11 cellular contexts compared by ENCODE assay signal in genomic region chr17:77370536-77370935, GRCh38.
A peak's percentile ranks its signal among the peaks of the same experiment; 100 is the strongest.
DNase-seq lines count a peak whose midpoint lies in the region; ATAC-seq and TF ChIP-seq lines count a peak whose summit lies in the region.
"Had no signal": no experiment of that assay in that cellular context is flagged by ENCODE, and none has a peak within 500 bp of the region (broad histone marks: within the 10 kb centered on the region; RNA-seq: fewer than 3 reads in every experiment).

No MANE protein-coding gene starts in this region.

- H3K27ac Mint-ChIP-seq in CD4-positive, CD25-positive, alpha-beta regulatory T cell = peak overlapping the region in 2 of 3 donors; percentile 50 to 76

- TF ChIP-seq CTCF in MM.1S (IDR thresholded peaks at IDR 0.05; ENCODE audit: low read length) (no peak), fibroblast of lung (conservative IDR thresholded peaks at IDR 0.05 in 1 of 2, IDR thresholded peaks at IDR 0.05 in 1 of 2; ENCODE audit: low read depth in 1 of 2, low read length in 2 of 2) (no peak)

- H3K4me2 ChIP-seq in MM.1S (ENCODE audit: low read depth, low read length) (peak overlapping the region; percentile 100), fibroblast of lung (ENCODE audit: extremely low read depth, insufficient read depth, low read length) (no peak overlapping the region)

- H4K20me1 ChIP-seq in MM.1S (ENCODE audit: insufficient read depth, low read length) = no peaks in the 10 kb centered on the region
- H4K20me1 ChIP-seq in fibroblast of lung (ENCODE audit: control insufficient read depth, extremely low read depth, insufficient read depth, low read length) = no peaks in the 10 kb centered on the region

- H2AFZ ChIP-seq in MM.1S (ENCODE audit: low read length) (no peak overlapping the region), fibroblast of lung (ENCODE audit: low read length) (no peak overlapping the region)

- ATAC-seq in CD4-positive, CD25-positive, alpha-beta regulatory T cell (ENCODE audit: low read depth in 2 of 2) = no peak
- ATAC-seq in GM19395 (IDR thresholded peaks at IDR 0.05; ENCODE audit: unreplicated experiment) (no peak), GM19463 (IDR thresholded peaks at IDR 0.05; ENCODE audit: unreplicated experiment) (no peak)

- H3K9me2 ChIP-seq in MM.1S (replicated peaks; ENCODE audit: insufficient read depth, low read length) = no peaks in the 10 kb centered on the region

- H3K4me3 Mint-ChIP-seq in CD4-positive, CD25-positive, alpha-beta regulatory T cell = peak overlapping the region; percentile 48 to 89 (median 88)

- H3K36me3 ChIP-seq in CD4-positive, CD25-positive, alpha-beta regulatory T cell (ENCODE audit: control insufficient read depth, insufficient read depth, low read length) = no peaks in the 10 kb centered on the region
- no peaks in the 10 kb centered on the region for H3K36me3 ChIP-seq in MM.1S (replicated peaks; ENCODE audit: insufficient read depth, low read length)
- no peaks in the 10 kb centered on the region for H3K36me3 ChIP-seq in fibroblast of lung (ENCODE audit: control insufficient read depth, insufficient read depth, low read length)
- H3K36me3 ChIP-seq in rectal smooth muscle tissue (ENCODE audit: control insufficient read depth, insufficient read depth, low read length) = no peaks in the 10 kb centered on the region
- H3K36me3 ChIP-seq: adrenal gland had no signal

- no peaks in the 10 kb centered on the region for H3K9me3 Mint-ChIP-seq in CD4-positive, CD25-positive, alpha-beta regulatory T cell

- H3K27me3 ChIP-seq in CD4-positive, CD25-positive, alpha-beta regulatory T cell (ENCODE audit: control insufficient read depth, insufficient read depth, low read length) = no peaks in the 10 kb centered on the region
- H3K27me3 ChIP-seq in MM.1S (replicated peaks; ENCODE audit: insufficient read depth, low read length) = no peaks in the 10 kb centered on the region
- H3K27me3 ChIP-seq in fibroblast of lung (ENCODE audit: control insufficient read depth, insufficient read depth, low read length) = no peaks in the 10 kb centered on the region
- no peaks in the 10 kb centered on the region for H3K27me3 ChIP-seq in rectal smooth muscle tissue (ENCODE audit: control insufficient read depth, insufficient read depth, low read length)
- H3K27me3 ChIP-seq: adrenal gland had no signal

- no peaks in the 10 kb centered on the region for H3K36me3 Mint-ChIP-seq in CD4-positive, CD25-positive, alpha-beta regulatory T cell

- H3K79me2 ChIP-seq in MM.1S (ENCODE audit: low read length) (peaks cover 88% of the 10 kb centered on the region), fibroblast of lung (ENCODE audit: control insufficient read depth, insufficient read depth, low read length) (peaks cover 87% of the 10 kb centered on the region)

- peaks cover 0 to 51% (median 26%) of the 10 kb centered on the region in 4 donors for H3K4me1 Mint-ChIP-seq in CD4-positive, CD25-positive, alpha-beta regulatory T cell

- H3K4me1 ChIP-seq in CD4-positive, CD25-positive, alpha-beta regulatory T cell (ENCODE audit: control insufficient read depth, insufficient read depth, low read length, poor library complexity, severe bottlenecking) = peaks cover 27% of the 10 kb centered on the region
- H3K4me1 ChIP-seq in MM.1S (ENCODE audit: low read length) (peaks cover 64% of the 10 kb centered on the region), fibroblast of lung (ENCODE audit: control insufficient read depth, extremely low read depth, insufficient read depth, low read length) (peaks cover 41% of the 10 kb centered on the region), rectal smooth muscle tissue (ENCODE audit: control insufficient read depth, insufficient read depth, low read length) (peaks cover 48% of the 10 kb centered on the region)

- H3F3A ChIP-seq in MM.1S (ENCODE audit: insufficient read depth, low read length) = peaks cover 49% of the 10 kb centered on the region

- H3K27me3 Mint-ChIP-seq in CD4-positive, CD25-positive, alpha-beta regulatory T cell = peaks cover 4% of the 10 kb centered on the region

- no peak overlapping the region for H3K4me3 ChIP-seq in CD4-positive, CD25-positive, alpha-beta regulatory T cell (ENCODE audit: low read depth, low read length)
- no peak overlapping the region for H3K4me3 ChIP-seq in MM.1S (ENCODE audit: low read length)
- no peak overlapping the region for H3K4me3 ChIP-seq in fibroblast of lung (replicated peaks in 1 of 4; ENCODE audit: control extremely low read depth in 1 of 4, insufficient read depth in 1 of 4, low read depth in 3 of 4, low read length in 4 of 4)
- H3K4me3 ChIP-seq in rectal smooth muscle tissue (ENCODE audit: low read length) = no peak overlapping the region
- H3K4me3 ChIP-seq: adrenal gland had no signal

- H3K27ac ChIP-seq in CD4-positive, CD25-positive, alpha-beta regulatory T cell (ENCODE audit: insufficient read depth, low read length, poor library complexity, severe bottlenecking) = no peak overlapping the region
- H3K27ac ChIP-seq in MM.1S (ENCODE audit: low read length) (peak overlapping the region; percentile 97), fibroblast of lung (ENCODE audit: insufficient read depth, low read length) (peak overlapping the region; percentile 16), rectal smooth muscle tissue (ENCODE audit: low read depth, low read length) (peak overlapping the region; percentile 89)

- peak overlapping the region; percentile 93; the same call in 1 of the 2 replicates for H3K9ac ChIP-seq in MM.1S (ENCODE audit: low read length)
- H3K9ac ChIP-seq in fibroblast of lung (ENCODE audit: insufficient read depth, low read length) = no peak overlapping the region
- H3K9ac ChIP-seq in rectal smooth muscle tissue (ENCODE audit: low read length) = no peak overlapping the region

- no peak for DNase-seq in CD4-positive, CD25-positive, alpha-beta regulatory T cell
- DNase-seq in MM.1S = no peak
- DNase-seq in fibroblast of lung (ENCODE audit: low read depth in 2 of 2) = no peak
- DNase-seq in NK-92 (lab: John Stamatoyannopoulos, UW; ENCODE audit: unreplicated experiment) = no peak
- DNase-seq in stimulated activated CD4-positive, alpha-beta T cell treated with anti-CD3 and anti-CD28 coated beads, Interleukin-4, amount 100 ng/mL, for 24 hours = no peak
- DNase-seq: activated CD4-positive, alpha-beta T cell treated with anti-CD3 and anti-CD28 coated beads, Interleukin-2, amount 50 U/mL, for 48 hours; hypothalamus had no signal

- no peaks in the 10 kb centered on the region for H3K9me3 ChIP-seq in CD4-positive, CD25-positive, alpha-beta regulatory T cell (ENCODE audit: control insufficient read depth in 2 of 2, low read length in 2 of 2)
- H3K9me3 ChIP-seq in MM.1S (replicated peaks; ENCODE audit: insufficient read depth, low read length) (no peaks in the 10 kb centered on the region), fibroblast of lung (ENCODE audit: control insufficient read depth, insufficient read depth, low read depth, low read length) (no peaks in the 10 kb centered on the region)
- H3K9me3 ChIP-seq: adrenal gland had no signal
